1 cellular context compared by ENCODE assay signal in the genomic region with DNA sequence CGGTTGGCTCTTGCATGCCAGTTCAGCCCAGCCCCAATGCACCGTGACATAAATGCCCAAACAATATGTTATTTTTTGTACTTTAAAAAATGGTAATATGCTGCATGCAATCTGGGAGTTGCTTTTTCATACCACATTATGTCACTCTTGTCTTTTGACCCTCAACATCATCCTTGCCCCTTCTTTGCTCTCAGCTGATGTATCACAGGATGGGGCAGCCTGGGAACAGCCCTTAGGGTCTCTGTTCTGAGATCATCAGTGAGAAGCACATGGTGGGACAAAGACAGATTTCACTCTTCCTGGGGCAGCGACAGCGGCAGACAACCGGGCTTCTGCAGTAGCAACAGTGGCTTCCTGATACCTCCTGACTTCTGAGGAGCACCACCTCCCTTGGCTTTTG.
TF ChIP-seq lines count a peak whose summit lies in the region.

No MANE protein-coding gene starts in this region.

TF ChIP-seq in GM23338, 12 proteins besides CTCF, POLR2A, EP300 and RAD21 (continued from another document):
- TF ChIP-seq, protein P1, sequence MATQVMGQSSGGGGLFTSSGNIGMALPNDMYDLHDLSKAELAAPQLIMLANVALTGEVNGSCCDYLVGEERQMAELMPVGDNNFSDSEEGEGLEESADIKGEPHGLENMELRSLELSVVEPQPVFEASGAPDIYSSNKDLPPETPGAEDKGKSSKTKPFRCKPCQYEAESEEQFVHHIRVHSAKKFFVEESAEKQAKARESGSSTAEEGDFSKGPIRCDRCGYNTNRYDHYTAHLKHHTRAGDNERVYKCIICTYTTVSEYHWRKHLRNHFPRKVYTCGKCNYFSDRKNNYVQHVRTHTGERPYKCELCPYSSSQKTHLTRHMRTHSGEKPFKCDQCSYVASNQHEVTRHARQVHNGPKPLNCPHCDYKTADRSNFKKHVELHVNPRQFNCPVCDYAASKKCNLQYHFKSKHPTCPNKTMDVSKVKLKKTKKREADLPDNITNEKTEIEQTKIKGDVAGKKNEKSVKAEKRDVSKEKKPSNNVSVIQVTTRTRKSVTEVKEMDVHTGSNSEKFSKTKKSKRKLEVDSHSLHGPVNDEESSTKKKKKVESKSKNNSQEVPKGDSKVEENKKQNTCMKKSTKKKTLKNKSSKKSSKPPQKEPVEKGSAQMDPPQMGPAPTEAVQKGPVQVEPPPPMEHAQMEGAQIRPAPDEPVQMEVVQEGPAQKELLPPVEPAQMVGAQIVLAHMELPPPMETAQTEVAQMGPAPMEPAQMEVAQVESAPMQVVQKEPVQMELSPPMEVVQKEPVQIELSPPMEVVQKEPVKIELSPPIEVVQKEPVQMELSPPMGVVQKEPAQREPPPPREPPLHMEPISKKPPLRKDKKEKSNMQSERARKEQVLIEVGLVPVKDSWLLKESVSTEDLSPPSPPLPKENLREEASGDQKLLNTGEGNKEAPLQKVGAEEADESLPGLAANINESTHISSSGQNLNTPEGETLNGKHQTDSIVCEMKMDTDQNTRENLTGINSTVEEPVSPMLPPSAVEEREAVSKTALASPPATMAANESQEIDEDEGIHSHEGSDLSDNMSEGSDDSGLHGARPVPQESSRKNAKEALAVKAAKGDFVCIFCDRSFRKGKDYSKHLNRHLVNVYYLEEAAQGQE (IDR thresholded peaks at IDR 0.05; ENCODE audit: unreplicated experiment) = no peak
- no peak for TF ChIP-seq EZH2 (IDR thresholded peaks at IDR 0.05; ENCODE audit: low read depth, unreplicated experiment)
